In genomic region chr20:63844384-63845025, GRCh38 we compare ENCODE assay signal across 1 cellular context.
TF ChIP-seq lines count a peak whose summit lies in the region.

No MANE protein-coding gene starts in this region.

TF ChIP-seq in H1, 55 proteins besides CTCF, POLR2A, EP300 and RAD21:
- TF ChIP-seq RNF2 (IDR thresholded peaks at IDR 0.05; ENCODE audit: borderline replicate concordance, low read depth, low read length, missing control alignments, poor library complexity, severe bottlenecking) (no peak), NANOG (IDR thresholded peaks at IDR 0.05; ENCODE audit: insufficient read depth, low read depth, low read length, poor library complexity, severe bottlenecking) (no peak), POU5F1 (IDR thresholded peaks at IDR 0.05; ENCODE audit: low read depth, low read length) (no peak), ASH2L (IDR thresholded peaks at IDR 0.05; ENCODE audit: low read length) (no peak), CTBP2 (IDR thresholded peaks at IDR 0.05; ENCODE audit: borderline replicate concordance, insufficient read depth, insufficient read length, low read length) (no peak), FOSL1 (IDR thresholded peaks at IDR 0.05; ENCODE audit: insufficient read depth, low read depth, low read length) (no peak), ZNF274 (IDR thresholded peaks at IDR 0.05; ENCODE audit: borderline replicate concordance, extremely low read depth, low read length) (no peak)
TF ChIP-seq in H1: peak in this region for 0.
